Comparison of ENCODE assay signal across 1 cellular context in the genomic region with DNA sequence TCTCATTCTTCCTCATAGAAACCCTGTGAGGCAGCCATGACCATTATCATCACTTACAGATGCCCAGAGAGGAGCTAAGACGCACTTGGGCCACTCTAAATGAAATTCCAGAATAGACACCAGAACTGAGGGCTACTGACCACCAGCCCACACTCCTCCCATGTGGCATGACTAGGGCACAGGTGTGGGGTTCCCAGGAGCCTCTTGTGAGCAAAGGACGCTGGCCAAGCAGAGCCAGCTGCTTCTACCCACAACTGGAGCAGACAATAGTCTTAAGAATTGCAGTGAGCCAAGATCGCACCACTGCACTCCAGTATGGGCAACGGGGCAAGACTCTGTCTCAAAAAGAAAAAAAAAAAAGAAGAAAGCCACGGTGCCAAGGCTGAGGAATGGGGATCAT.
TF ChIP-seq lines count a peak whose summit lies in the region.

No MANE protein-coding gene starts in this region.

TF ChIP-seq in H1, 55 proteins besides CTCF, POLR2A, EP300 and RAD21:
- TF ChIP-seq TAF1 (IDR thresholded peaks at IDR 0.05; ENCODE audit: low read depth, low read length) (no peak), POLR2AphosphoS5 (IDR thresholded peaks at IDR 0.05; ENCODE audit: low read depth, low read length) (no peak), SRF (IDR thresholded peaks at IDR 0.05; ENCODE audit: low read depth, low read length) (no peak)
